6 cellular contexts compared by ENCODE assay signal in the genomic region with DNA sequence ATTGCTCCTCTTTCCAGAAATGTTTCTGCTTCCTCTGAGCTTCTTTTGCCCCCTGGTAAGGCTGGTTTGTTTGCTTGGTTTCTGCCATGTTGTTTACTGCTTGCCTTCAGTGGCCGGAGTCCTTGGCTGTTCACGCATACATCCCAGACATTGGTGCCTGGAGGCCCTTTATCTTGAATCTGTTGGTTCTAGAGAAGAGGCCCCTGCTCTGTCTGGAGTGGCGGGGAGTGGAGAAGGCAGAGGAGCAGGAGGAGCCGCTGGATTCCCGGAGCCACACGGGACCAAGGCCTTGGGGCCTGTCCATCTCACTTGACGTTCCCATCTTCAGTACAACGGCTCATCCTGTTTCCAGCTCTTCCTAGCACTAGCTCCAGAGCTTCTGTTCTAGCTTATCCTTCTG.
"Had no signal": no experiment of that assay in that cellular context is flagged by ENCODE, and none has a peak within 500 bp of the region (broad histone marks: within the 10 kb centered on the region; RNA-seq: fewer than 3 reads in every experiment).

No MANE protein-coding gene starts in this region.

- H3K4me2 ChIP-seq: GM23338 had no signal

- DNase-seq: H9, HCEC 1CT, IMR-90, KG1 had no signal

- H3K4me3 ChIP-seq: GM23338, K562 had no signal

- ATAC-seq: GM23338, K562 had no signal

- H2AFZ ChIP-seq: GM23338 had no signal
